Comparison of ENCODE assay signal across 18 cellular contexts in genomic region chr7:95520136-95520535, GRCh38. TPM values are rescaled to one million over a fixed set of nuclear protein-coding genes. Genes with fewer than 3 reads are reported as not detected.
DNase-seq lines count a peak whose midpoint lies in the region; ATAC-seq and TF ChIP-seq lines count a peak whose summit lies in the region.
"Had no signal": no experiment of that assay in that cellular context is flagged by ENCODE, and none has a peak within 500 bp of the region (broad histone marks: within the 10 kb centered on the region; RNA-seq: fewer than 3 reads in every experiment).

No MANE protein-coding gene starts in this region.

- peak overlapping the region; percentile 24 for H3K27ac ChIP-seq in caudate nucleus (ENCODE audit: low read depth, low read length)
- H3K27ac ChIP-seq: 22Rv1, BLaER1, GM23248, HL-60 had no signal

- peak; percentile 35 for DNase-seq in DMS153 (lab: John Stamatoyannopoulos, UW)
- no peak for DNase-seq in DMS153 treated with DMSO at 0.1 percent for 48 hours (lab: John Stamatoyannopoulos, UW; ENCODE audit: unreplicated experiment)
- peak; percentile 28 for DNase-seq in COLO829 (ENCODE audit: low spot score)
- no peak for DNase-seq in caudate nucleus (lab: John Stamatoyannopoulos, UW)
- DNase-seq in medulla oblongata (ENCODE audit: extremely low spot score), result peak; percentile 64
- no peak for DNase-seq in posterior cingulate gyrus
- DNase-seq in omental fat pad (ENCODE audit: low spot score), result no peak
- DNase-seq in activated CD4-positive, alpha-beta T cell treated with anti-CD3 and anti-CD28 coated beads for 4 hours, result no peak
- DNase-seq: AML-193; CD8-positive, alpha-beta memory T cell; DMS79; GM23248 had no signal

- no peak for ATAC-seq in omental fat pad (ENCODE audit: low FRiP score)
- ATAC-seq: GM12878, HCT116 had no signal

- TF ChIP-seq CTCF in omental fat pad (IDR thresholded peaks at IDR 0.05), result no peak

- intact Hi-C loops in posterior cingulate gyrus (cut with DNase I), result no loop called here

RNA-seq across cellular contexts. Expression of gene ASB4, which starts 34.4 kb away (rescaled TPM):
- total RNA-seq in omental fat pad, result under 1 TPM in 2 of 4 donors, not detected in 2; 0.12 to 0.28 TPM
- total RNA-seq: CD8-positive, alpha-beta memory T cell; G401; GM12878; GM23248 had no signal

Comparison
In these comparisons a context has a peak if more than half of its experiments do, and no peak if none do; other contexts are left out.
1. DNase-seq: peak in DMS153 (single experiment), COLO829 (single experiment) and medulla oblongata (single experiment); none in DMS153 treated with DMSO at 0.1 percent for 48 hours (single experiment), caudate nucleus (0 of 61), posterior cingulate gyrus (0 of 10), omental fat pad (single experiment) and activated CD4-positive, alpha-beta T cell treated with anti-CD3 and anti-CD28 coated beads for 4 hours (0 of 2).